ENCODE assay signal across 19 cellular contexts in the genomic region with DNA sequence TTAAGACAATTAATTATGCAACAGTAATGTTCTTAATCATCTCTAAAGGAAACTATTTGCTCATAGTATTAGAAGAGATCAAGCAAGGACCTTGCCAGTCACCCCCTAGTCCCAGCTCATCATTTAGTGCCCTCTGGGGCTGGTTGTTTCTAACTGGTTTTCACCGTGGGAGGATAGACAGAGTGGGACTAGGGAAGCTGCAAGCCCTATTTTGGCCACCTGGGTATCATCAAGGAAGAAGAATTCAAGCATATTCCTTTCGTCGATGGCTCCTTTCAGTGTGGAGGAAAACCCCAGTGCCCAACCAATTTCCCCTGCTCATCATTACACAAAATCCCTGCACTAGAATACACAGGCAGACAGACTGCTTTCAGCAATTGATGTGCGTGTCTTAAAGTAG. TPM values are rescaled to one million over a fixed set of nuclear protein-coding genes. Genes with fewer than 3 reads are reported as not detected.
"Had no signal": no experiment of that assay in that cellular context is flagged by ENCODE, and none has a peak within 500 bp of the region (broad histone marks: within the 10 kb centered on the region; RNA-seq: fewer than 3 reads in every experiment).

No MANE protein-coding gene starts in this region.

- H3K36me3 Mint-ChIP-seq: immature natural killer cell, mesothelial cell of epicardium had no signal

- H3K27ac Mint-ChIP-seq: activated naive CD4-positive, alpha-beta T cell treated with anti-CD3 and anti-CD28 coated beads for 36 hours; activated T-helper 17 cell treated with anti-CD3 and anti-CD28 coated beads, Interleukin-2, amount 50 U/mL, for 72 hours; immature natural killer cell; mesothelial cell of epicardium had no signal

- H3K4me1 ChIP-seq: lower lobe of right lung, transverse colon had no signal

- DNase-seq: activated CD4-positive, alpha-beta T cell treated with anti-CD3 and anti-CD28 coated beads for 1 hour; activated CD4-positive, alpha-beta T cell treated with anti-CD3 and anti-CD28 coated beads, Interleukin-2, amount 50 U/mL, for 4 hours; activated naive CD4-positive, alpha-beta T cell treated with anti-CD3 and anti-CD28 coated beads for 36 hours; activated T-cell treated with anti-CD3 and anti-CD28 coated beads for 4 hours; foreskin fibroblast; immature natural killer cell; left cardiac atrium; lower lobe of right lung; stimulated activated CD4-positive, alpha-beta T cell treated with anti-CD3 and anti-CD28 coated beads, Interleukin-4, amount 100 ng/mL, for 24 hours; stimulated activated naive CD4-positive, alpha-beta T cell; T-helper 1 cell; T1000; transverse colon had no signal

- H3K9me3 Mint-ChIP-seq: activated naive CD4-positive, alpha-beta T cell treated with anti-CD3 and anti-CD28 coated beads for 36 hours; activated T-helper 17 cell treated with anti-CD3 and anti-CD28 coated beads, Interleukin-2, amount 50 U/mL, for 72 hours; immature natural killer cell; mesothelial cell of epicardium had no signal

- H3K4me3 ChIP-seq: cardiac muscle cell, lower lobe of right lung, right atrium auricular region, skin epidermis, transverse colon had no signal

- H3K9me3 ChIP-seq: lower lobe of right lung, right atrium auricular region, transverse colon had no signal

- H3K4me1 Mint-ChIP-seq: activated T-helper 17 cell treated with anti-CD3 and anti-CD28 coated beads, Interleukin-2, amount 50 U/mL, for 72 hours; immature natural killer cell had no signal

- H3K4me3 Mint-ChIP-seq: activated naive CD4-positive, alpha-beta T cell treated with anti-CD3 and anti-CD28 coated beads for 36 hours; activated T-helper 17 cell treated with anti-CD3 and anti-CD28 coated beads, Interleukin-2, amount 50 U/mL, for 72 hours; immature natural killer cell had no signal

- ATAC-seq: activated T-helper 17 cell treated with anti-CD3 and anti-CD28 coated beads, Interleukin-2, amount 50 U/mL, for 72 hours; left cardiac atrium; lower lobe of right lung; SK-N-SH treated with all-trans-retinoic acid at 6 μM for 48 hours had no signal

- H3K27ac ChIP-seq: cardiac muscle cell, lower lobe of right lung, right atrium auricular region had no signal

- H3K36me3 ChIP-seq: cardiac muscle cell, lower lobe of right lung, right atrium auricular region, transverse colon had no signal

- H3K27me3 ChIP-seq: cardiac muscle cell, right atrium auricular region, transverse colon had no signal

RNA-seq across cellular contexts. Expression of a gene that starts 30.6 kb away (rescaled TPM):
- total RNA-seq: activated naive CD4-positive, alpha-beta T cell treated with anti-CD3 and anti-CD28 coated beads for 36 hours; activated T-helper 17 cell treated with anti-CD3 and anti-CD28 coated beads, Interleukin-2, amount 50 U/mL, for 72 hours had no signal
- polyA plus RNA-seq: immature natural killer cell had no signal
